Comparison of ENCODE assay signal across 1 cellular context in genomic region chr16:27314161-27314723, GRCh38.
TF ChIP-seq lines count a peak whose summit lies in the region.

No MANE protein-coding gene starts in this region.

TF ChIP-seq in HEK293, 187 proteins besides CTCF, POLR2A, EP300 and RAD21 (continued from another document):
- TF ChIP-seq ZNF48 (tag by site-specific recombination; IDR thresholded peaks at IDR 0.05) (no peak), ZNF707 (tag by site-specific recombination; IDR thresholded peaks at IDR 0.05) (no peak), EGR2 (tag by site-specific recombination; IDR thresholded peaks at IDR 0.05; ENCODE audit: low read depth) (peak; percentile 76), ZSCAN30 (tag by site-specific recombination; IDR thresholded peaks at IDR 0.05) (no peak), PATZ1 (tag by site-specific recombination; IDR thresholded peaks at IDR 0.05) (peak; percentile 68), ZFHX2 (tag by site-specific recombination; conservative IDR thresholded peaks at IDR 0.05) (peak; percentile 67), ZNF514 (tag by site-specific recombination; IDR thresholded peaks at IDR 0.05) (no peak), ZNF266 (tag by site-specific recombination; IDR thresholded peaks at IDR 0.05; ENCODE audit: low read depth) (no peak), ZNF488 (tag by site-specific recombination; IDR thresholded peaks at IDR 0.05) (no peak), ZBTB20 (tag by site-specific recombination; IDR thresholded peaks at IDR 0.05) (peak; percentile 63; the same call in 1 of the 2 replicates), ZNF510 (tag by site-specific recombination; IDR thresholded peaks at IDR 0.05; ENCODE audit: insufficient replicate concordance) (no peak), ZNF121 (tag by site-specific recombination; IDR thresholded peaks at IDR 0.05) (no peak), ZNF292 (tag by site-specific recombination; IDR thresholded peaks at IDR 0.05; ENCODE audit: borderline replicate concordance, low read depth) (no peak), ZBTB8A (tag by site-specific recombination; IDR thresholded peaks at IDR 0.05) (peak; percentile 41), GLIS1 (tag by site-specific recombination; IDR thresholded peaks at IDR 0.05) (peak; percentile 56; the same call in 1 of the 2 replicates), ZNF26 (tag by site-specific recombination; IDR thresholded peaks at IDR 0.05) (no peak), KLF7 (tag by site-specific recombination; IDR thresholded peaks at IDR 0.05; ENCODE audit: borderline replicate concordance) (no peak), ZNF473 (tag by site-specific recombination; IDR thresholded peaks at IDR 0.05) (no peak), ZFP3 (tag by site-specific recombination; IDR thresholded peaks at IDR 0.05; ENCODE audit: low read depth) (no peak), ZNF248 (tag by site-specific recombination; IDR thresholded peaks at IDR 0.05) (no peak), KLF16 (tag by site-specific recombination; IDR thresholded peaks at IDR 0.05) (no peak), ZBTB6 (tag by site-specific recombination; IDR thresholded peaks at IDR 0.05) (no peak), ZNF223 (tag by site-specific recombination; IDR thresholded peaks at IDR 0.05) (no peak), SP3 (tag by site-specific recombination; IDR thresholded peaks at IDR 0.05) (0 out of 2 replicates have a peak, but pooled peaks have one; percentile 16), HOXC10 (CRISPR knock-in tag; IDR thresholded peaks at IDR 0.05) (no peak), GLI4 (tag by site-specific recombination; IDR thresholded peaks at IDR 0.05) (no peak), GLIS2 (tag by site-specific recombination; IDR thresholded peaks at IDR 0.05) (0 out of 2 replicates have a peak, but pooled peaks have one; percentile 30), ZIC2 (tag by site-specific recombination; IDR thresholded peaks at IDR 0.05) (peak; percentile 24; the same call in 1 of the 2 replicates), ZNF324 (tag by site-specific recombination; IDR thresholded peaks at IDR 0.05) (no peak), BCL11B (tag by site-specific recombination; IDR thresholded peaks at IDR 0.05; ENCODE audit: low read depth) (no peak), ZNF404 (tag by site-specific recombination; IDR thresholded peaks at IDR 0.05) (no peak), YY1 (tag by site-specific recombination; IDR thresholded peaks at IDR 0.05) (no peak), KLF17 (tag by site-specific recombination; IDR thresholded peaks at IDR 0.05) (no peak), ZNF645 (tag by site-specific recombination; IDR thresholded peaks at IDR 0.05) (no peak), ZNF658 (tag by site-specific recombination; IDR thresholded peaks at IDR 0.05) (no peak)
